ENCODE assay signal across 1 cellular context in the genomic region with DNA sequence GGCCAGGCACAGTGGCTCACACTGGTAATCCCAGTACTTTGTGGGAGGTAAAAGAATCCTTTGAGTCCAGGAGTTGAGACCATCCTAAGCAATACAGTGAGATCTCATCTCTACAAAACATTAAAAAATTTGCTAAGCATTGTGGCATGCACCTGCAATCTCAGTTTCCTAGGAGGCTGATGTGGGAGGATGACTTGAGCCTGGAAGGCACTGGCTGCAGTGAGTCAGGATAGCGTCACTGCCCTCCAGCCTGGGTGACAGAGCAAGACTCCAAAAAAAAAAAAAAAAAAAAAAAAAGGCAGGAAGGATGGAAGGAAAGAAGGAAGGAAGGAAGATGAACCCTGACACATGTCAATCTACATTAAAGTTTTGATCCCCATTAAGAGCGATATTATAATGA.
TF ChIP-seq lines count a peak whose summit lies in the region.

No MANE protein-coding gene starts in this region.

TF ChIP-seq in GM23338, 12 proteins besides CTCF, POLR2A, EP300 and RAD21 (continued from another document):
- TF ChIP-seq EZH2 (IDR thresholded peaks at IDR 0.05; ENCODE audit: low read depth, unreplicated experiment) (no peak), STAT1 (IDR thresholded peaks at IDR 0.05; ENCODE audit: unreplicated experiment) (no peak), ZNF331 (CRISPR knock-in tag; IDR thresholded peaks at IDR 0.05; ENCODE audit: low read depth) (no peak)
TF ChIP-seq in GM23338: peak in this region for 0.
